In genomic region chr19:10517361-10517759, GRCh38 we compare ENCODE assay signal across 8 cellular contexts. TPM values are rescaled to one million over a fixed set of nuclear protein-coding genes. Genes with fewer than 3 reads are reported as not detected.
DNase-seq lines count a peak whose midpoint lies in the region; ATAC-seq and TF ChIP-seq lines count a peak whose summit lies in the region.

TSS of gene S1PR5 (minus strand) at chr19:10517447. CDS start at chr19:10515011, 2,436 bp downstream.

- H3K4me1 ChIP-seq in NT2/D1 (ENCODE audit: insufficient read depth, insufficient read length): peaks cover 15% of the 10 kb centered on the region

- H3K36me3 ChIP-seq in NT2/D1 (ENCODE audit: insufficient read depth, insufficient read length, low read length): peaks cover 3% of the 10 kb centered on the region

- H3K27me3 ChIP-seq in NT2/D1 (ENCODE audit: insufficient read depth, insufficient read length): peaks cover 40% of the 10 kb centered on the region
- H3K27me3 ChIP-seq in dorsolateral prefrontal cortex: peaks cover 0 to 76% (median 45%) of the 10 kb centered on the region in 45 donors

- H3K4me3 ChIP-seq in NT2/D1 (ENCODE audit: insufficient read length, low read depth): peak within 1 kb of the TSS; percentile 76
- H3K4me3 ChIP-seq in dorsolateral prefrontal cortex: peak within 1 kb of the TSS; percentile 28 to 83 (median 64)

- peak in 31 of 56 donors; percentile 6 to 53 (median 24) for TF ChIP-seq CTCF in dorsolateral prefrontal cortex (IDR thresholded peaks at IDR 0.05 in 54 of 56, conservative IDR thresholded peaks at IDR 0.05 in 2 of 56; ENCODE audit: low read depth in 1 of 56, partially characterized antibody in 56 of 56)

- H3K9me3 ChIP-seq in NT2/D1 (ENCODE audit: insufficient read depth, low read length): no peaks in the 10 kb centered on the region

- intact Hi-C loops in dorsolateral prefrontal cortex (cut with DNase I): loop anchor here in 1 of 2 donors (2.0 to 5.0 kb wide), 2 partner anchors 15 to 50 kb away; partner anchors contain the start of genes CDKN2D, KEAP1 and KRI1

- ATAC-seq in HG02938 (IDR thresholded peaks at IDR 0.05; ENCODE audit: unreplicated experiment): no peak

- DNase-seq in NCI-H82 (lab: John Stamatoyannopoulos, UW) (peak; percentile 52), NCI-H82 treated with DMSO at 0.1 percent for 48 hours (lab: John Stamatoyannopoulos, UW; ENCODE audit: unreplicated experiment) (no peak), NT2/D1 (ENCODE audit: low read depth, low spot score) (no peak), dorsolateral prefrontal cortex (peak; percentile 25 to 92 (median 85)), midbrain (lab: John Stamatoyannopoulos, UW) (peak; percentile 87), UCSD-AML1 (lab: John Stamatoyannopoulos, UW; ENCODE audit: unreplicated experiment) (no peak), LoVo (ENCODE audit: low spot score) (no peak)

- peak within 1 kb of the TSS; percentile 87 for H3K9ac ChIP-seq in NT2/D1 (ENCODE audit: insufficient read length, low read depth)

- H3K27ac ChIP-seq in dorsolateral prefrontal cortex: peak within 1 kb of the TSS; percentile 49 to 100 (median 98)

RNA-seq across cellular contexts. Expression of gene S1PR5, which starts in this region (rescaled TPM):
- 10 to 100 TPM in 96 of 120 experiments, 1 to 10 TPM in 24; 2.0 to 89.6 (median 17.6) TPM for total RNA-seq in dorsolateral prefrontal cortex

Comparison
In these comparisons a context has a peak if more than half of its experiments do, and no peak if none do; other contexts are left out.
1. DNase-seq: peak in NCI-H82 (single experiment), dorsolateral prefrontal cortex (10 of 10) and midbrain (single experiment); none in NCI-H82 treated with DMSO at 0.1 percent for 48 hours (single experiment), NT2/D1 (single experiment), UCSD-AML1 (single experiment) and LoVo (single experiment).